28 cellular contexts compared by ENCODE assay signal in genomic region chr18:53687002-53687401, GRCh38.
DNase-seq lines count a peak whose midpoint lies in the region; FAIRE-seq and TF ChIP-seq lines count a peak whose summit lies in the region.
"Had no signal": no experiment of that assay in that cellular context is flagged by ENCODE, and none has a peak within 500 bp of the region (broad histone marks: within the 10 kb centered on the region; RNA-seq: fewer than 3 reads in every experiment).

No MANE protein-coding gene starts in this region.

- peaks cover 0 to 2% (median 0%) of the 10 kb centered on the region in 3 donors for H3K27me3 Mint-ChIP-seq in CD14-positive monocyte (ENCODE audit: low read depth in 3 of 3)
- H3K27me3 Mint-ChIP-seq: activated naive CD4-positive, alpha-beta T cell treated with anti-CD3 and anti-CD28 coated beads, Interleukin-2, amount 10 ng/mL, durations not matched to agents 7 days and 5 days; CD4-positive, CD25-positive, alpha-beta regulatory T cell had no signal

- no peaks in the 10 kb centered on the region for H3K79me1 ChIP-seq in mesenchymal stem cell (replicated peaks; ENCODE audit: low read length, poor library complexity, severe bottlenecking)

- H4K91ac ChIP-seq in mesenchymal stem cell (ENCODE audit: low read length) = no peak overlapping the region

- no peak for TF ChIP-seq POLR2A in GM12891 (IDR thresholded peaks at IDR 0.05; ENCODE audit: low read depth, low read length)

- peaks cover 0 to 1% (median 0%) of the 10 kb centered on the region in 7 donors for H3K9me3 Mint-ChIP-seq in CD14-positive monocyte

- no peaks in the 10 kb centered on the region for H3K79me2 ChIP-seq in OCI-LY1 (ENCODE audit: insufficient read depth, low read length)

- in situ Hi-C loops in GM13977 (cut with MboI; ENCODE audit: low pct_unique_long_range_greater_than_20kb, low sequenced_read_pairs, unreplicated experiment) = no loop called here

- no peaks in the 10 kb centered on the region for H3K9me3 ChIP-seq in OCI-LY1 (ENCODE audit: low read length)
- no peaks in the 10 kb centered on the region for H3K9me3 ChIP-seq in mesenchymal stem cell (ENCODE audit: control insufficient read depth, low read length)
- H3K9me3 ChIP-seq: breast epithelium, heart left ventricle, right lobe of liver, upper lobe of right lung had no signal

- H3K4me2 ChIP-seq in OCI-LY1 (ENCODE audit: low read length) (no peak overlapping the region), mesenchymal stem cell (ENCODE audit: low read length, poor library complexity, severe bottlenecking) (peak overlapping the region; percentile 52)

- intact Hi-C loops in CD14-positive monocyte (cut with micrococcal nuclease) = no loop called here

- H2BK15ac ChIP-seq in mesenchymal stem cell (ENCODE audit: low read depth, poor library complexity, severe bottlenecking) = no peak overlapping the region

- no peak overlapping the region for H3K14ac ChIP-seq in mesenchymal stem cell (ENCODE audit: low read length in 2 of 2)

- no peaks in the 10 kb centered on the region for H4K20me1 ChIP-seq in OCI-LY1 (ENCODE audit: insufficient read depth, low read length)

- H3K9me2 ChIP-seq in OCI-LY1 (ENCODE audit: low read depth, low read length) = no peaks in the 10 kb centered on the region

- H2BK120ac ChIP-seq in mesenchymal stem cell (ENCODE audit: low read depth, low read length) = no peak overlapping the region

- no peak overlapping the region for H3K4me3 Mint-ChIP-seq in CD14-positive monocyte
- H3K4me3 Mint-ChIP-seq: activated naive CD4-positive, alpha-beta T cell treated with anti-CD3 and anti-CD28 coated beads, Interleukin-2, amount 10 ng/mL, durations not matched to agents 7 days and 5 days; CD4-positive, CD25-positive, alpha-beta regulatory T cell had no signal

- H3K27me3 ChIP-seq in OCI-LY1 (ENCODE audit: insufficient read depth, low read length) = no peaks in the 10 kb centered on the region
- H3K27me3 ChIP-seq in mesenchymal stem cell (ENCODE audit: control insufficient read depth in 1 of 2, insufficient read depth in 1 of 2, low read length in 2 of 2) = no peaks in the 10 kb centered on the region
- H3K27me3 ChIP-seq: breast epithelium, heart left ventricle, right lobe of liver, upper lobe of right lung had no signal

- no peak overlapping the region for H4K8ac ChIP-seq in mesenchymal stem cell (ENCODE audit: low read length)

- H3K4ac ChIP-seq in mesenchymal stem cell (ENCODE audit: low read depth in 1 of 2, low read length in 2 of 2) = no peak overlapping the region

- H3K36me3 ChIP-seq in OCI-LY1 (ENCODE audit: insufficient read depth, low read length) = no peaks in the 10 kb centered on the region
- H3K36me3 ChIP-seq in mesenchymal stem cell (ENCODE audit: control insufficient read depth in 1 of 2, insufficient read depth in 2 of 2, low read depth in 1 of 2, low read length in 2 of 2) = no peaks in the 10 kb centered on the region
- H3K36me3 ChIP-seq: breast epithelium, heart left ventricle, right lobe of liver, upper lobe of right lung had no signal

- H2AK5ac ChIP-seq in mesenchymal stem cell (ENCODE audit: low read length, severe bottlenecking) = no peak overlapping the region

- TF ChIP-seq CTCF in C4-2B (conservative IDR thresholded peaks at IDR 0.05) (peak; percentile 29), OCI-LY1 (IDR thresholded peaks at IDR 0.05; ENCODE audit: low read length) (peak; percentile 18; the same call in 1 of the 2 replicates), choroid plexus epithelial cell (conservative IDR thresholded peaks at IDR 0.05; ENCODE audit: low read depth, low read length) (peak; percentile 21), CD14-positive monocyte (IDR thresholded peaks at IDR 0.05) (no peak), GM13977 (IDR thresholded peaks at IDR 0.05; ENCODE audit: extremely low read depth, insufficient read depth, missing control alignments) (no peak)

- no peaks in the 10 kb centered on the region for H3K36me3 Mint-ChIP-seq in CD14-positive monocyte
- H3K36me3 Mint-ChIP-seq: activated naive CD4-positive, alpha-beta T cell treated with anti-CD3 and anti-CD28 coated beads, Interleukin-2, amount 10 ng/mL, durations not matched to agents 7 days and 5 days; CD4-positive, CD25-positive, alpha-beta regulatory T cell had no signal

- no peak overlapping the region for H3K27ac ChIP-seq in C4-2B
- H3K27ac ChIP-seq in OCI-LY1 (ENCODE audit: low read depth, low read length, poor library complexity, severe bottlenecking) = no peak overlapping the region
- no peak overlapping the region for H3K27ac ChIP-seq in mesenchymal stem cell (ENCODE audit: low read length, poor library complexity, severe bottlenecking)
- H3K27ac ChIP-seq: breast epithelium, epithelial cell of prostate, heart left ventricle, right lobe of liver, upper lobe of right lung had no signal

- H2AFZ ChIP-seq in OCI-LY1 (ENCODE audit: low read length) (no peak overlapping the region), mesenchymal stem cell (ENCODE audit: low read depth, low read length) (no peak overlapping the region)

- no peak overlapping the region for H3K18ac ChIP-seq in mesenchymal stem cell (ENCODE audit: low read depth in 1 of 2, low read length in 2 of 2)

- no peak for DNase-seq in choroid plexus epithelial cell (ENCODE audit: low read depth)
- no peak for DNase-seq in mesenchymal stem cell
- DNase-seq in CD14-positive monocyte (ENCODE audit: low spot score) = no peak
- no peak for DNase-seq in GM13977 (ENCODE audit: low spot score)
- DNase-seq in GM12891 (ENCODE audit: insufficient read length, low spot score) = no peak
- DNase-seq: activated CD4-positive, alpha-beta T cell treated with anti-CD3 and anti-CD28 coated beads, Interleukin-2, amount 50 U/mL, for 4 hours; activated CD4-positive, CD25-positive, alpha-beta regulatory T cell; activated naive CD4-positive, alpha-beta T cell treated with anti-CD3 and anti-CD28 coated beads, Interleukin-2, amount 10 ng/mL, durations not matched to agents 7 days and 5 days; amygdala; CD4-positive, CD25-positive, alpha-beta regulatory T cell; effector CD4-positive, alpha-beta T cell; heart left ventricle; left cardiac atrium; mammary epithelial cell; NCI-H1105 treated with DMSO at 0.1 percent for 48 hours; NCI-H2029 treated with DMSO at 0.1 percent for 48 hours; NCI-H69; right lobe of liver; SIG-M5; stimulated activated CD4-positive, alpha-beta T cell treated with anti-CD3 and anti-CD28 coated beads, Interleukin-4, amount 100 ng/mL, for 1 hour; substantia nigra; upper lobe of right lung had no signal

- H3F3A ChIP-seq in OCI-LY1 (ENCODE audit: insufficient read depth, low read length) = no peaks in the 10 kb centered on the region

- WGBS in mesenchymal stem cell = 87% methylated on average over 3 of the region's 4 CpGs

- H3K9ac ChIP-seq in OCI-LY1 (ENCODE audit: low read length) = no peak overlapping the region
- H3K9ac ChIP-seq in mesenchymal stem cell (ENCODE audit: low read length) = no peak overlapping the region

- no peak overlapping the region for H2BK5ac ChIP-seq in mesenchymal stem cell (ENCODE audit: low read depth, low read length, poor library complexity, severe bottlenecking)

- H2BK12ac ChIP-seq in mesenchymal stem cell (ENCODE audit: low read length in 2 of 2) = no peak overlapping the region

- H3K4me3 ChIP-seq in OCI-LY1 (ENCODE audit: low read depth, low read length, poor library complexity, severe bottlenecking) = no peak overlapping the region
- no peak overlapping the region for H3K4me3 ChIP-seq in choroid plexus epithelial cell (ENCODE audit: low read depth, low read length)
- no peak overlapping the region for H3K4me3 ChIP-seq in mesenchymal stem cell (ENCODE audit: insufficient read depth in 1 of 2, low read depth in 1 of 2, low read length in 2 of 2)
- H3K4me3 ChIP-seq: breast epithelium, heart left ventricle, right lobe of liver, upper lobe of right lung had no signal

- H3K27ac Mint-ChIP-seq in CD14-positive monocyte = no peak overlapping the region
- H3K27ac Mint-ChIP-seq: activated naive CD4-positive, alpha-beta T cell treated with anti-CD3 and anti-CD28 coated beads, Interleukin-2, amount 10 ng/mL, durations not matched to agents 7 days and 5 days; CD4-positive, CD25-positive, alpha-beta regulatory T cell had no signal

- no peak for FAIRE-seq in GM12891 (lab: Jason Lieb, UNC)
- FAIRE-seq: colon, H54 had no signal

- no peaks in the 10 kb centered on the region for H3K4me1 ChIP-seq in OCI-LY1 (ENCODE audit: insufficient read depth, low read length, severe bottlenecking)
- H3K4me1 ChIP-seq in mesenchymal stem cell (ENCODE audit: control insufficient read depth, insufficient read depth, low read depth, low read length) = no peaks in the 10 kb centered on the region
- H3K4me1 ChIP-seq: breast epithelium, heart left ventricle, right lobe of liver, upper lobe of right lung had no signal

- H3K4me1 Mint-ChIP-seq in CD14-positive monocyte = no peaks in the 10 kb centered on the region
- H3K4me1 Mint-ChIP-seq: activated naive CD4-positive, alpha-beta T cell treated with anti-CD3 and anti-CD28 coated beads, Interleukin-2, amount 10 ng/mL, durations not matched to agents 7 days and 5 days had no signal

- no peak overlapping the region for H3K23ac ChIP-seq in mesenchymal stem cell (ENCODE audit: low read length in 2 of 2)

TF ChIP-seq in GM12891, 5 proteins besides CTCF, POLR2A, EP300 and RAD21:
- TF ChIP-seq PAX5 (IDR thresholded peaks at IDR 0.05; ENCODE audit: insufficient read depth, low read length, severe bottlenecking) (no peak), POLR2AphosphoS5 (IDR thresholded peaks at IDR 0.05; ENCODE audit: low read depth, low read length) (no peak), SPI1 (IDR thresholded peaks at IDR 0.05; ENCODE audit: low read depth, low read length) (no peak), TAF1 (IDR thresholded peaks at IDR 0.05; ENCODE audit: low read depth, low read length) (no peak)

Comparison
In these comparisons a context has a peak if more than half of its experiments do, and no peak if none do; other contexts are left out.
1. CTCF ChIP-seq: peak in C4-2B (single experiment), OCI-LY1 (single experiment) and choroid plexus epithelial cell (single experiment); none in CD14-positive monocyte (single experiment) and GM13977 (single experiment).